12 cellular contexts compared by ENCODE assay signal in genomic region chr6:16736856-16737255, GRCh38. TPM values are rescaled to one million over a fixed set of nuclear protein-coding genes. Genes with fewer than 3 reads are reported as not detected.
DNase-seq lines count a peak whose midpoint lies in the region; ATAC-seq, FAIRE-seq and TF ChIP-seq lines count a peak whose summit lies in the region.
"Had no signal": no experiment of that assay in that cellular context is flagged by ENCODE, and none has a peak within 500 bp of the region (broad histone marks: within the 10 kb centered on the region; RNA-seq: fewer than 3 reads in every experiment).

No MANE protein-coding gene starts in this region.

- DNase-seq in heart left ventricle (no peak), cardiac septum (ENCODE audit: low spot score) (no peak), astrocyte (ENCODE audit: low read depth) (no peak), mucosa of descending colon (no peak), tibial artery (no peak), erythroblast (lab: John Stamatoyannopoulos, UW) (no peak)
- no peak for DNase-seq in activated effector memory CD4-positive, alpha-beta T cell treated with Interleukin-2 at 50 U/mL for 16 hours
- DNase-seq: DMS79; naive thymus-derived CD8-positive, alpha-beta T cell; NCI-H2029 had no signal

- peaks cover under 1% of the 10 kb centered on the region for H4K20me1 ChIP-seq in astrocyte (ENCODE audit: insufficient read depth, low read length)

- no peaks in the 10 kb centered on the region for H3K27me3 Mint-ChIP-seq in astrocyte (ENCODE audit: low read depth, unreplicated experiment)
- H3K27me3 Mint-ChIP-seq: activated naive CD4-positive, alpha-beta T cell treated with anti-CD3 and anti-CD28 coated beads, Interleukin-2, amount 50 U/mL, for 24 hours; naive thymus-derived CD8-positive, alpha-beta T cell had no signal

- WGBS in heart left ventricle, 4 donors = 13 to 17% (median 15%) methylated on average over 4 of the region's 4 CpGs

- H3K27me3 ChIP-seq in heart left ventricle = no peaks in the 10 kb centered on the region
- H3K27me3 ChIP-seq in astrocyte (ENCODE audit: insufficient read depth, low read length) = no peaks in the 10 kb centered on the region
- no peaks in the 10 kb centered on the region for H3K27me3 ChIP-seq in tibial artery

- peaks cover 60% of the 10 kb centered on the region for H3K4me1 Mint-ChIP-seq in astrocyte (ENCODE audit: low read depth, unreplicated experiment)

- TF ChIP-seq POLR2A in heart left ventricle (IDR thresholded peaks at IDR 0.05) = no peak
- TF ChIP-seq POLR2A in erythroblast (IDR thresholded peaks at IDR 0.05; ENCODE audit: low read length) = no peak

- no peaks in the 10 kb centered on the region for H3K9me3 Mint-ChIP-seq in astrocyte (ENCODE audit: unreplicated experiment)
- H3K9me3 Mint-ChIP-seq: activated naive CD4-positive, alpha-beta T cell treated with anti-CD3 and anti-CD28 coated beads, Interleukin-2, amount 50 U/mL, for 24 hours; naive thymus-derived CD8-positive, alpha-beta T cell had no signal

- H3K9me3 ChIP-seq in heart left ventricle = no peaks in the 10 kb centered on the region
- no peaks in the 10 kb centered on the region for H3K9me3 ChIP-seq in astrocyte (ENCODE audit: insufficient read depth, low read depth, low read length)
- H3K9me3 ChIP-seq in mucosa of descending colon = no peaks in the 10 kb centered on the region
- H3K9me3 ChIP-seq in tibial artery = no peaks in the 10 kb centered on the region

- peaks cover 16% of the 10 kb centered on the region for H3K36me3 Mint-ChIP-seq in astrocyte (ENCODE audit: low read depth, unreplicated experiment)

- peak overlapping the region; percentile 59 for H3K4me2 ChIP-seq in astrocyte (ENCODE audit: low read length)

- peaks cover 79% of the 10 kb centered on the region for H3K79me2 ChIP-seq in astrocyte (ENCODE audit: insufficient read depth, low read length)

- ATAC-seq in heart left ventricle = peak in 1 of 4 donors; percentile 39
- peak; percentile 56 for ATAC-seq in mucosa of descending colon
- no peak for ATAC-seq in HG03460 (IDR thresholded peaks at IDR 0.05; ENCODE audit: unreplicated experiment)
- ATAC-seq: naive thymus-derived CD8-positive, alpha-beta T cell had no signal

- H3K27ac Mint-ChIP-seq in astrocyte (ENCODE audit: unreplicated experiment) = peak overlapping the region; percentile 93

- FAIRE-seq in astrocyte (lab: Jason Lieb, UNC) = peak; percentile 13

- H3K36me3 ChIP-seq in heart left ventricle = peaks cover 0 to 4% (median 0%) of the 10 kb centered on the region in 9 donors
- peaks cover 4% of the 10 kb centered on the region for H3K36me3 ChIP-seq in astrocyte (ENCODE audit: insufficient read depth, low read length)
- no peaks in the 10 kb centered on the region for H3K36me3 ChIP-seq in mucosa of descending colon (ENCODE audit: low read depth)
- H3K36me3 ChIP-seq in tibial artery = peaks cover 0 to 3% (median 0%) of the 10 kb centered on the region in 3 donors

- peak overlapping the region in 4 of 12 donors; percentile 1 to 5 (median 2) for H3K4me3 ChIP-seq in heart left ventricle
- no peak overlapping the region for H3K4me3 ChIP-seq in astrocyte (ENCODE audit: insufficient read depth, low read depth, low read length)
- no peak overlapping the region for H3K4me3 ChIP-seq in mucosa of descending colon
- peak overlapping the region in 1 of 2 donors; percentile 1 for H3K4me3 ChIP-seq in tibial artery

- H3K9ac ChIP-seq in astrocyte (ENCODE audit: low read length) = peak overlapping the region; percentile 29

- peaks cover 6 to 83% (median 51%) of the 10 kb centered on the region in 12 donors for H3K4me1 ChIP-seq in heart left ventricle
- peaks cover 51% of the 10 kb centered on the region for H3K4me1 ChIP-seq in astrocyte (ENCODE audit: insufficient read depth, low read length)
- H3K4me1 ChIP-seq in mucosa of descending colon (ENCODE audit: low read depth) = peaks cover 18% of the 10 kb centered on the region
- H3K4me1 ChIP-seq in tibial artery = peaks cover 0 to 91% (median 56%) of the 10 kb centered on the region in 4 donors

- peak overlapping the region in 10 of 12 donors; percentile 7 to 85 (median 44) for H3K27ac ChIP-seq in heart left ventricle
- peak overlapping the region; percentile 96 for H3K27ac ChIP-seq in astrocyte (ENCODE audit: low read depth, low read length)
- H3K27ac ChIP-seq in tibial artery = peak overlapping the region; percentile 38 to 64

- no peak overlapping the region for H3K4me3 Mint-ChIP-seq in astrocyte (ENCODE audit: unreplicated experiment)
- H3K4me3 Mint-ChIP-seq: activated naive CD4-positive, alpha-beta T cell treated with anti-CD3 and anti-CD28 coated beads, Interleukin-2, amount 50 U/mL, for 24 hours; naive thymus-derived CD8-positive, alpha-beta T cell had no signal

- no peak overlapping the region for H2AFZ ChIP-seq in astrocyte (ENCODE audit: low read depth, low read length)

- intact Hi-C loops in heart left ventricle (cut with DNase I) (no loop called here), cardiac septum (cut with DNase I) (no loop called here), mucosa of descending colon (cut with DNase I, micrococcal nuclease) (no loop called here), tibial artery (cut with DNase I; ENCODE audit: low total_unique reads) (no loop called here)

- no peak for TF ChIP-seq CTCF in heart left ventricle (IDR thresholded peaks at IDR 0.05)
- no peak for TF ChIP-seq CTCF in astrocyte (IDR thresholded peaks at IDR 0.05; ENCODE audit: insufficient read depth, low read depth, low read length)
- TF ChIP-seq CTCF in mucosa of descending colon (IDR thresholded peaks at IDR 0.05) = no peak
- no peak for TF ChIP-seq CTCF in tibial artery (IDR thresholded peaks at IDR 0.05)

RNA-seq across cellular contexts. Expression of gene ATXN1, which starts 24.4 kb away (rescaled TPM):
- 10 to 100 TPM; 32.7 to 51.8 (median 37.6) TPM for total RNA-seq in heart left ventricle
- 10 to 100 TPM in 1 of 2 donors, 1 to 10 TPM in 1; 8.7 to 13.9 TPM for polyA plus RNA-seq in heart left ventricle
- total RNA-seq in cardiac septum = 40.2 TPM
- 68.3 and 70.9 TPM in 2 replicates for total RNA-seq in astrocyte
- total RNA-seq in mucosa of descending colon = 10 to 100 TPM; 30.4 to 87.3 (median 50.1) TPM

Comparison
In these comparisons a context has a peak if more than half of its experiments do, and no peak if none do; other contexts are left out.
1. H3K27ac ChIP-seq: peak in every context shown above with its lines; median percentile 96 in astrocyte; 51 in tibial artery; 44 in heart left ventricle.